25 cellular contexts compared by ENCODE assay signal in the genomic region with DNA sequence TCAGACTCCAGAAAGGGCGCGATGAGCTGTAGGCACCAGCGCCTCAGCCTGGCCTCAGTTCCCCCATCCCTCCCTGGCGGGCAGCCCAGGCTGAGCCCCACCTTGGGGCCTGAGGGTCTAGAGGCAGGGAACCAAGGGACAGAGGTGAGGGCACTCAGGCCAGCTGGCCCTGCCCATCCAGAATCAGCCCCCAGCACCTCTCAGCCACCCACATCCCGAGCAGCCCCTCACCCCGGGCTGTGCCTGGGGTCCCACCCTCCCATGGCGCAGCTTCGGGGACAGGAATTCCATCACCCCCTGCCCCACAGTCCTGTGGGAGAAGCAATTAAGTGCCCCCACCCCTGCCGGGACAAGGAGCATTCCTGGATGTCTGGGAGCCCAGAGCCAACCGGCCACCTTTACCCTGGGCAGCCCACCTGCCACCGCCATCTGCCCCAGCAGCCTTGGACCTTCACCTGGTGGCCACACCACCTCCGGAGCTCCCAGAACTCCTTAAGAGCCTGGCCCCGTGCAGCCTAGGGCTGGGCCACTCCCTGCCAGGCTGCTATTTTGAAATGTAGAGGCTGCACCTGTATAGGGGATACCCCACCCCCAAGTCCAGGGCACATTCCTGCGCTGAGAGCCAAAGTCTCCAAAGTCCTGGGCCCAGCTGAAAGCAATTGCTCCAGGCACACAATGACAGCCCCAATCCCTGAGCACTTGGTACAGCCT. TPM values are rescaled to one million over a fixed set of nuclear protein-coding genes. Genes with fewer than 3 reads are reported as not detected.
A peak's percentile ranks its signal among the peaks of the same experiment; 100 is the strongest.
DNase-seq lines count a peak whose midpoint lies in the region; ATAC-seq and TF ChIP-seq lines count a peak whose summit lies in the region.
"Had no signal": no experiment of that assay in that cellular context is flagged by ENCODE, and none has a peak within 500 bp of the region (broad histone marks: within the 10 kb centered on the region; RNA-seq: fewer than 3 reads in every experiment).

No MANE protein-coding gene starts in this region.

- POLR2A ChIA-PET in HEK293T (lab: Yijun Ruan, JAX) = interaction anchor here (1.2 kb wide), 1 partner anchor 107 kb away, joined by 5 read pairs; a partner anchor contains a TSS

- peak; percentile 73 for DNase-seq in H7
- no peak for DNase-seq in caudate nucleus (lab: John Stamatoyannopoulos, UW)
- DNase-seq in left colon = peak; percentile 48 to 88
- no peak for DNase-seq in sigmoid colon
- no peak for DNase-seq in HEK293T (ENCODE audit: extremely low spot score)
- no peak for DNase-seq in UCSD-AML1 (lab: John Stamatoyannopoulos, UW; ENCODE audit: unreplicated experiment)
- DNase-seq in NCI-H1105 treated with DMSO at 0.1 percent for 48 hours (lab: John Stamatoyannopoulos, UW) = no peak
- DNase-seq: activated B cell treated with CpG ODN at 0.5 μM for 24 hours; activated CD4-positive, alpha-beta memory T cell treated with anti-CD3 and anti-CD28 coated beads for 36 hours; activated CD8-positive, alpha-beta memory T cell treated with anti-CD3 and anti-CD28 coated beads, Interleukin-2, amount 50 U/mL, for 48 hours; aorta; CD8-positive, alpha-beta T cell; left ventricle myocardium superior; NCI-H1048; NCI-H2029 treated with DMSO at 0.1 percent for 48 hours; NCI-H226; NCI-H774 had no signal

- H3K4me3 ChIP-seq in H7 (ENCODE audit: insufficient read depth, low read depth, low read length) (no peak overlapping the region), sigmoid colon (no peak overlapping the region)
- H3K4me3 ChIP-seq: cardiac muscle cell had no signal

- H3K4me1 ChIP-seq in sigmoid colon = no peaks in the 10 kb centered on the region

- TF ChIP-seq EP300 in sigmoid colon (IDR thresholded peaks at IDR 0.05) = no peak

- no peak for TF ChIP-seq POLR2A in sigmoid colon (IDR thresholded peaks at IDR 0.05)

- TF ChIP-seq CTCF in sigmoid colon (IDR thresholded peaks at IDR 0.05) = no peak

- H3K27me3 ChIP-seq in H7 (ENCODE audit: control insufficient read depth, insufficient read depth, low read length) = no peaks in the 10 kb centered on the region
- H3K27me3 ChIP-seq in sigmoid colon = no peaks in the 10 kb centered on the region
- H3K27me3 ChIP-seq: cardiac muscle cell, neutrophil had no signal

- H3K36me3 ChIP-seq in H7 (replicated peaks; ENCODE audit: control insufficient read depth, insufficient read depth, low read length) = no peaks in the 10 kb centered on the region
- H3K36me3 ChIP-seq in sigmoid colon = no peaks in the 10 kb centered on the region
- H3K36me3 ChIP-seq: cardiac muscle cell had no signal

- CTCF ChIA-PET in HEK293T (lab: Yijun Ruan, JAX) = no interaction called here

- peak; percentile 83 for ATAC-seq in left colon
- no peak for ATAC-seq in GM18519 (IDR thresholded peaks at IDR 0.05; ENCODE audit: low FRiP score, unreplicated experiment)
- ATAC-seq: activated T-helper 17 cell treated with anti-CD3 and anti-CD28 coated beads, Interleukin-2, amount 50 U/mL, for 72 hours; CD8-positive, alpha-beta T cell; left ventricle myocardium superior; SK-N-SH treated with all-trans-retinoic acid at 6 μM for 48 hours had no signal

- 53 to 73% methylated on average over 14 of the region's 14 CpGs for WGBS in sigmoid colon, 2 donors

- H3K27ac ChIP-seq in caudate nucleus (ENCODE audit: low read depth, low read length) (peak overlapping the region; percentile 99), sigmoid colon (peak overlapping the region in 3 of 4 donors; percentile 14 to 65 (median 55))
- H3K27ac ChIP-seq: cardiac muscle cell, neutrophil had no signal

- intact Hi-C loops in left colon (cut with DNase I, micrococcal nuclease) (no loop called here), sigmoid colon (cut with DNase I) (no loop called here)

- H3K9me3 ChIP-seq in sigmoid colon = no peaks in the 10 kb centered on the region
- H3K9me3 ChIP-seq: neutrophil had no signal

TF ChIP-seq in HEK293T, 16 proteins besides CTCF, POLR2A, EP300 and RAD21:
- TF ChIP-seq ELF4 (IDR thresholded peaks at IDR 0.05) (no peak), SUZ12 (IDR thresholded peaks at IDR 0.05) (no peak), L3MBTL2 (conservative IDR thresholded peaks at IDR 0.05) (no peak), ARNT (IDR thresholded peaks at IDR 0.05) (no peak), FOXM1 (IDR thresholded peaks at IDR 0.05; ENCODE audit: borderline replicate concordance) (no peak), FOXK2 (IDR thresholded peaks at IDR 0.05) (no peak), ZNF384 (IDR thresholded peaks at IDR 0.05) (no peak), HDGF (IDR thresholded peaks at IDR 0.05; ENCODE audit: borderline replicate concordance) (no peak), TARDBP (IDR thresholded peaks at IDR 0.05) (no peak), LEF1 (IDR thresholded peaks at IDR 0.05; ENCODE audit: borderline replicate concordance) (no peak), BHLHE40 (IDR thresholded peaks at IDR 0.05; ENCODE audit: borderline replicate concordance) (no peak), FOXA1 (IDR thresholded peaks at IDR 0.05) (no peak), NFRKB (IDR thresholded peaks at IDR 0.05) (no peak), SP1 (IDR thresholded peaks at IDR 0.05) (no peak), CTBP1 (IDR thresholded peaks at IDR 0.05; ENCODE audit: borderline replicate concordance) (no peak)
- TF ChIP-seq, protein P1, sequence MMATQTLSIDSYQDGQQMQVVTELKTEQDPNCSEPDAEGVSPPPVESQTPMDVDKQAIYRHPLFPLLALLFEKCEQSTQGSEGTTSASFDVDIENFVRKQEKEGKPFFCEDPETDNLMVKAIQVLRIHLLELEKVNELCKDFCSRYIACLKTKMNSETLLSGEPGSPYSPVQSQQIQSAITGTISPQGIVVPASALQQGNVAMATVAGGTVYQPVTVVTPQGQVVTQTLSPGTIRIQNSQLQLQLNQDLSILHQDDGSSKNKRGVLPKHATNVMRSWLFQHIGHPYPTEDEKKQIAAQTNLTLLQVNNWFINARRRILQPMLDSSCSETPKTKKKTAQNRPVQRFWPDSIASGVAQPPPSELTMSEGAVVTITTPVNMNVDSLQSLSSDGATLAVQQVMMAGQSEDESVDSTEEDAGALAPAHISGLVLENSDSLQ (IDR thresholded peaks at IDR 0.05) = no peak

RNA-seq across cellular contexts. Expression of a gene that starts 33.7 kb away (rescaled TPM):
- total RNA-seq in H7 (2014; rRNA removed; shearing (Covaris generic)) = not detected in 2 replicates
- total RNA-seq in left colon (not detected), sigmoid colon (not detected)
- not detected for polyA plus RNA-seq in sigmoid colon
- total RNA-seq: activated B cell treated with CpG ODN at 0.5 μM for 24 hours; activated CD4-positive, alpha-beta memory T cell treated with anti-CD3 and anti-CD28 coated beads for 36 hours; activated T-helper 17 cell treated with anti-CD3 and anti-CD28 coated beads, Interleukin-2, amount 50 U/mL, for 72 hours; aorta; CD8-positive, alpha-beta T cell; endothelial cell of umbilical vein; LHCN-M2; progenitor cell of endocrine pancreas had no signal
- polyA plus RNA-seq: aorta, endothelial cell of umbilical vein had no signal

RNA-seq across cellular contexts. Expression of a gene that starts 34.4 kb away (rescaled TPM):
- 1.5 and 2.0 TPM in 2 replicates for total RNA-seq in H7 (2014; rRNA removed; shearing (Covaris generic))
- 10 to 100 TPM in 1 of 2 donors, 1 to 10 TPM in 1; 3.4 to 37.0 TPM for total RNA-seq in left colon
- 1 to 10 TPM in 3 of 4 donors, under 1 TPM in 1; 0.16 to 9.6 (median 5.4) TPM for total RNA-seq in sigmoid colon
- 1 to 10 TPM in 2 of 3 donors, under 1 TPM in 1; 0.69 to 4.2 (median 4.1) TPM for polyA plus RNA-seq in sigmoid colon

Comparison
In these comparisons a context has a peak if more than half of its experiments do, and no peak if none do; other contexts are left out.
1. DNase-seq: peak in H7 (single experiment) and left colon (2 of 2); none in caudate nucleus (0 of 61), sigmoid colon (single experiment), HEK293T (single experiment), UCSD-AML1 (single experiment) and NCI-H1105 treated with DMSO at 0.1 percent for 48 hours (single experiment).